In genomic region chr6:26594730-26595632, GRCh38 we compare ENCODE assay signal across 1 cellular context.
A peak's percentile ranks its signal among the peaks of the same experiment; 100 is the strongest.
TF ChIP-seq lines count a peak whose summit lies in the region.

No MANE protein-coding gene starts in this region.

TF ChIP-seq in HepG2, 621 proteins besides CTCF, POLR2A, EP300 and RAD21 (continued from another document and continues in another):
- TF ChIP-seq ZNF407 (CRISPR knock-in tag; IDR thresholded peaks at IDR 0.05; ENCODE audit: not compliant biosample characterization) (no peak), ZNF607 (CRISPR knock-in tag; IDR thresholded peaks at IDR 0.05; ENCODE audit: borderline replicate concordance) (no peak), ZMAT5 (CRISPR knock-in tag; IDR thresholded peaks at IDR 0.05; ENCODE audit: borderline replicate concordance, low read depth) (no peak), ZBTB37 (CRISPR knock-in tag; IDR thresholded peaks at IDR 0.05) (no peak), U2AF1 (optimal IDR thresholded peaks at IDR 0.05; ENCODE audit: low read depth, low read length) (no peak), ZNF205 (CRISPR knock-in tag; IDR thresholded peaks at IDR 0.05) (no peak), ZNF256 (CRISPR knock-in tag; conservative IDR thresholded peaks at IDR 0.05) (no peak), GPBP1L1 (CRISPR knock-in tag; IDR thresholded peaks at IDR 0.05) (no peak), ZBTB7A (CRISPR knock-in tag; IDR thresholded peaks at IDR 0.05) (no peak), HNRNPK (IDR thresholded peaks at IDR 0.05; ENCODE audit: low read depth, low read length, poor library complexity, severe bottlenecking) (no peak), ZNF574 (CRISPR knock-in tag; IDR thresholded peaks at IDR 0.05) (no peak), HMGXB4 (CRISPR knock-in tag; IDR thresholded peaks at IDR 0.05; ENCODE audit: borderline replicate concordance in 1 of 2, low read depth in 1 of 2) (peak in 1 of 2 experiments; percentile 85; a peak in 3 of 4 replicates), ATF7 (IDR thresholded peaks at IDR 0.05) (no peak), ATF7 (CRISPR knock-in tag; IDR thresholded peaks at IDR 0.05) (no peak), ZXDC (CRISPR knock-in tag; IDR thresholded peaks at IDR 0.05) (no peak), SOX6 (IDR thresholded peaks at IDR 0.05) (no peak), SOX6 (CRISPR knock-in tag; IDR thresholded peaks at IDR 0.05) (0 out of 2 replicates have a peak, but pooled peaks have one; percentile 4), REXO4 (CRISPR knock-in tag; IDR thresholded peaks at IDR 0.05; ENCODE audit: borderline replicate concordance) (no peak), ZNF546 (CRISPR knock-in tag; conservative IDR thresholded peaks at IDR 0.05) (no peak), ZNF878 (CRISPR knock-in tag; IDR thresholded peaks at IDR 0.05) (peak; percentile 29; the same call in 1 of the 2 replicates), FOXK1 (CRISPR knock-in tag; IDR thresholded peaks at IDR 0.05; ENCODE audit: borderline replicate concordance, low read depth) (no peak), ZSCAN5A (CRISPR knock-in tag; IDR thresholded peaks at IDR 0.05; ENCODE audit: borderline replicate concordance) (no peak), ATAD3A (CRISPR knock-in tag; IDR thresholded peaks at IDR 0.05) (no peak), TFE3 (CRISPR knock-in tag; IDR thresholded peaks at IDR 0.05) (no peak), MLX (CRISPR knock-in tag; IDR thresholded peaks at IDR 0.05) (no peak), KLF16 (CRISPR knock-in tag; IDR thresholded peaks at IDR 0.05) (peak in 1 of 2 experiments; percentile 74; a peak in 2 of 4 replicates), NCOR1 (IDR thresholded peaks at IDR 0.05; ENCODE audit: borderline replicate concordance, low read length) (no peak), NR1H2 (CRISPR knock-in tag; IDR thresholded peaks at IDR 0.05; ENCODE audit: borderline replicate concordance, low read depth) (no peak), ZIK1 (CRISPR knock-in tag; IDR thresholded peaks at IDR 0.05; ENCODE audit: borderline replicate concordance, low read depth) (no peak), MIER2 (CRISPR knock-in tag; IDR thresholded peaks at IDR 0.05) (no peak), CREB3 (CRISPR knock-in tag; IDR thresholded peaks at IDR 0.05) (no peak), ZSCAN22 (CRISPR knock-in tag; IDR thresholded peaks at IDR 0.05) (no peak), ZNF496 (CRISPR knock-in tag; IDR thresholded peaks at IDR 0.05; ENCODE audit: insufficient replicate concordance) (no peak)
